Comparison of ENCODE assay signal across 26 cellular contexts in genomic region chr6:45553730-45554344, GRCh38.
DNase-seq lines count a peak whose midpoint lies in the region; ATAC-seq, FAIRE-seq and TF ChIP-seq lines count a peak whose summit lies in the region.
"Had no signal": no experiment of that assay in that cellular context is flagged by ENCODE, and none has a peak within 500 bp of the region (broad histone marks: within the 10 kb centered on the region; RNA-seq: fewer than 3 reads in every experiment).

No MANE protein-coding gene starts in this region.

- H3K36me3 ChIP-seq in astrocyte (ENCODE audit: insufficient read depth, low read length) (no peaks in the 10 kb centered on the region), osteoblast (ENCODE audit: insufficient read depth, low read length) (peaks cover 7% of the 10 kb centered on the region)
- H3K36me3 ChIP-seq: BLaER1, brain microvascular endothelial cell, esophagus muscularis mucosa, left ventricle myocardium inferior, tibial nerve had no signal

- H4K20me1 ChIP-seq in astrocyte (ENCODE audit: insufficient read depth, low read length): no peaks in the 10 kb centered on the region
- H4K20me1 ChIP-seq in osteoblast (ENCODE audit: insufficient read depth, low read length): no peaks in the 10 kb centered on the region
- H4K20me1 ChIP-seq: BLaER1 had no signal

- H3K4me3 ChIP-seq in astrocyte (ENCODE audit: insufficient read depth, low read depth, low read length) (no peak overlapping the region), osteoblast (ENCODE audit: insufficient read depth, low read length) (no peak overlapping the region)
- H3K4me3 ChIP-seq: BLaER1, esophagus muscularis mucosa, GM23248, left ventricle myocardium inferior, PC-9, tibial nerve had no signal

- H2AFZ ChIP-seq in astrocyte (ENCODE audit: low read depth, low read length) (no peak overlapping the region), osteoblast (ENCODE audit: low read length) (no peak overlapping the region)
- H2AFZ ChIP-seq: GM23248, PC-9 had no signal

- TF ChIP-seq CTCF in HFFc6 (IDR thresholded peaks at IDR 0.05) (no peak), astrocyte (IDR thresholded peaks at IDR 0.05; ENCODE audit: insufficient read depth, low read depth, low read length) (no peak), nephron (IDR thresholded peaks at IDR 0.05; ENCODE audit: unreplicated experiment in 3 of 3) (no peak), osteoblast (IDR thresholded peaks at IDR 0.05; ENCODE audit: extremely low read depth, low read depth, low read length) (no peak), mesothelial cell of epicardium (IDR thresholded peaks at IDR 0.05; ENCODE audit: unreplicated experiment) (no peak)

- H3K27ac Mint-ChIP-seq in HFFc6: peak overlapping the region; percentile 0; the same call in 1 of the 2 replicates
- H3K27ac Mint-ChIP-seq in astrocyte (ENCODE audit: unreplicated experiment): no peak overlapping the region
- peak overlapping the region in 2 of 3 experiments; percentile 2 to 7 for H3K27ac Mint-ChIP-seq in nephron
- no peak overlapping the region for H3K27ac Mint-ChIP-seq in mesothelial cell of epicardium

- H3K27ac ChIP-seq in astrocyte (ENCODE audit: low read depth, low read length) (no peak overlapping the region), osteoblast (ENCODE audit: low read depth, low read length) (no peak overlapping the region)
- H3K27ac ChIP-seq: BLaER1, brain microvascular endothelial cell, esophagus muscularis mucosa, GM23248, left ventricle myocardium inferior, PC-9, tibial nerve had no signal

- no peak overlapping the region for H3K4me3 Mint-ChIP-seq in HFFc6
- H3K4me3 Mint-ChIP-seq in astrocyte (ENCODE audit: unreplicated experiment): no peak overlapping the region
- no peak overlapping the region for H3K4me3 Mint-ChIP-seq in nephron
- no peak overlapping the region for H3K4me3 Mint-ChIP-seq in mesothelial cell of epicardium

- FAIRE-seq in H54 (lab: Jason Lieb, UNC) (peak; percentile 11), astrocyte (lab: Jason Lieb, UNC) (peak; percentile 71)
- FAIRE-seq: islet of Langerhans had no signal

- H3K27me3 ChIP-seq in astrocyte (ENCODE audit: insufficient read depth, low read length): no peaks in the 10 kb centered on the region
- H3K27me3 ChIP-seq in osteoblast (ENCODE audit: insufficient read depth, low read length): no peaks in the 10 kb centered on the region
- H3K27me3 ChIP-seq: BLaER1, brain microvascular endothelial cell, esophagus muscularis mucosa, tibial nerve had no signal

- no peaks in the 10 kb centered on the region for H3K36me3 Mint-ChIP-seq in HFFc6 (ENCODE audit: low read depth)
- no peaks in the 10 kb centered on the region for H3K36me3 Mint-ChIP-seq in astrocyte (ENCODE audit: low read depth, unreplicated experiment)
- no peaks in the 10 kb centered on the region for H3K36me3 Mint-ChIP-seq in nephron (ENCODE audit: low read depth)
- H3K36me3 Mint-ChIP-seq in mesothelial cell of epicardium: no peaks in the 10 kb centered on the region

- H3K9me3 Mint-ChIP-seq in HFFc6: no peaks in the 10 kb centered on the region
- H3K9me3 Mint-ChIP-seq in astrocyte (ENCODE audit: unreplicated experiment): no peaks in the 10 kb centered on the region
- H3K9me3 Mint-ChIP-seq in nephron: no peaks in the 10 kb centered on the region
- H3K9me3 Mint-ChIP-seq in mesothelial cell of epicardium: no peaks in the 10 kb centered on the region

- DNase-seq in H54 (ENCODE audit: insufficient read length, low spot score): no peak
- DNase-seq in HFFc6: no peak
- peak; percentile 26 for DNase-seq in astrocyte (ENCODE audit: low read depth)
- DNase-seq in osteoblast (ENCODE audit: insufficient read length, low spot score, missing footprints): no peak
- no peak for DNase-seq in mesothelial cell of epicardium (ENCODE audit: low spot score in 2 of 2, unreplicated experiment in 2 of 2)
- DNase-seq: activated CD4-positive, alpha-beta T cell treated with anti-CD3 and anti-CD28 coated beads, Interleukin-2, amount 50 U/mL, for 48 hours; activated CD4-positive, CD25-positive, alpha-beta regulatory T cell treated with anti-CD3 and anti-CD28 coated beads, Interleukin-2, amount 50 U/mL, for 72 hours; activated gamma-delta T cell treated with Interleukin-2 at 50 U/mL for 16 hours; brain microvascular endothelial cell; head of caudate nucleus; Karpas-422; left ventricle myocardium inferior; NCI-H1417; NCI-H2029; NCI-H524; nucleus accumbens; PC-9; stimulated activated CD4-positive, alpha-beta T cell treated with anti-CD3 and anti-CD28 coated beads, Interleukin-4, amount 100 ng/mL, for 24 hours had no signal

- no peak for ATAC-seq in HG02571 (IDR thresholded peaks at IDR 0.05; ENCODE audit: unreplicated experiment)
- ATAC-seq: Right ventricle myocardium inferior had no signal

- H3K4me1 Mint-ChIP-seq in HFFc6 (ENCODE audit: low read depth): peaks cover 44% of the 10 kb centered on the region
- H3K4me1 Mint-ChIP-seq in astrocyte (ENCODE audit: low read depth, unreplicated experiment): peaks cover 27% of the 10 kb centered on the region
- peaks cover 36% of the 10 kb centered on the region for H3K4me1 Mint-ChIP-seq in nephron
- H3K4me1 Mint-ChIP-seq in mesothelial cell of epicardium: peaks cover 34% of the 10 kb centered on the region

- no peak overlapping the region for H3K9ac ChIP-seq in astrocyte (ENCODE audit: low read length)
- H3K9ac ChIP-seq: BLaER1, GM23248 had no signal

- H3K79me2 ChIP-seq in astrocyte (ENCODE audit: insufficient read depth, low read length): no peaks in the 10 kb centered on the region
- no peaks in the 10 kb centered on the region for H3K79me2 ChIP-seq in osteoblast (ENCODE audit: insufficient read depth, low read length)

- H3K4me2 ChIP-seq in astrocyte (ENCODE audit: low read length) (no peak overlapping the region), osteoblast (ENCODE audit: insufficient read depth, low read length) (no peak overlapping the region)
- H3K4me2 ChIP-seq: BLaER1, PC-9 had no signal

- TF ChIP-seq POLR2A in H54 (IDR thresholded peaks at IDR 0.05; ENCODE audit: low read depth, low read length): no peak

- H3K27me3 Mint-ChIP-seq in HFFc6 (ENCODE audit: insufficient read depth) (peaks cover 5% of the 10 kb centered on the region; the same call in 1 of the 2 replicates), astrocyte (ENCODE audit: low read depth, unreplicated experiment) (no peaks in the 10 kb centered on the region), nephron (ENCODE audit: low read depth) (peaks cover 4% of the 10 kb centered on the region), mesothelial cell of epicardium (ENCODE audit: low read depth) (no peaks in the 10 kb centered on the region)

- peaks cover 21% of the 10 kb centered on the region for H3K4me1 ChIP-seq in astrocyte (ENCODE audit: insufficient read depth, low read length)
- H3K4me1 ChIP-seq in osteoblast (ENCODE audit: insufficient read depth, low read length): peaks cover 27% of the 10 kb centered on the region

- no peaks in the 10 kb centered on the region for H3K9me3 ChIP-seq in astrocyte (ENCODE audit: insufficient read depth, low read depth, low read length)
- H3K9me3 ChIP-seq in osteoblast (ENCODE audit: low read depth, low read length): no peaks in the 10 kb centered on the region
- H3K9me3 ChIP-seq: BLaER1, esophagus muscularis mucosa, left ventricle myocardium inferior, tibial nerve had no signal

Comparison
In these comparisons a context has a peak if more than half of its experiments do, and no peak if none do; other contexts are left out.
1. H3K27ac Mint-ChIP-seq: peak in HFFc6 (single experiment) and nephron (2 of 3); none in astrocyte (single experiment) and mesothelial cell of epicardium (single experiment).